ENCODE assay signal across 8 cellular contexts in genomic region chr1:42931911-42932422, GRCh38. TPM values are rescaled to one million over a fixed set of nuclear protein-coding genes. Genes with fewer than 3 reads are reported as not detected.
DNase-seq lines count a peak whose midpoint lies in the region; ATAC-seq and TF ChIP-seq lines count a peak whose summit lies in the region.

No MANE protein-coding gene starts in this region.

- intact Hi-C loops in right cardiac atrium (cut with DNase I): no loop called here

- 40% methylated on average over 11 of the region's 11 CpGs for WGBS in right cardiac atrium

- no peaks in the 10 kb centered on the region for H3K27me3 ChIP-seq in right cardiac atrium (ENCODE audit: control insufficient read depth, insufficient read depth)

- DNase-seq in GM12865 (ENCODE audit: low read depth) (peak; percentile 95), NCI-H2029 treated with DMSO at 0.1 percent for 48 hours (lab: John Stamatoyannopoulos, UW) (peak; percentile 77), activated T-cell treated with anti-CD3 and anti-CD28 coated beads for 24 hours (ENCODE audit: low read depth) (peak; percentile 61), right cardiac atrium (peak; percentile 64 to 88 (median 83)), foreskin fibroblast (no peak), caudate nucleus (lab: John Stamatoyannopoulos, UW) (no peak)
- peak; percentile 53 to 74 for DNase-seq in stimulated activated CD4-positive, alpha-beta T cell treated with anti-CD3 and anti-CD28 coated beads, Interleukin-15, amount 100 ng/mL, for 48 hours (ENCODE audit: low read depth in 2 of 2)

- POLR2A ChIA-PET in HEK293 (lab: Yijun Ruan, JAX): no interaction called here

- TF ChIP-seq CTCF in GM12865 (IDR thresholded peaks at IDR 0.05; ENCODE audit: insufficient read depth, low read depth, low read length, missing control alignments) (no peak), HEK293 (tag by site-specific recombination; IDR thresholded peaks at IDR 0.05) (no peak), foreskin fibroblast (IDR thresholded peaks at IDR 0.05; ENCODE audit: low read depth, low read length) (no peak)

- H3K4me3 ChIP-seq in GM12865 (ENCODE audit: low read depth, low read length) (peak overlapping the region; percentile 43), HEK293 (ENCODE audit: low read depth, low read length) (no peak overlapping the region), right cardiac atrium (ENCODE audit: low read length) (no peak overlapping the region), foreskin fibroblast (ENCODE audit: low read depth in 1 of 2, low read length in 2 of 2) (no peak overlapping the region)

- H3K9me3 ChIP-seq in HEK293 (ENCODE audit: control insufficient read depth, insufficient read depth, low read depth, low read length) (no peaks in the 10 kb centered on the region), right cardiac atrium (ENCODE audit: control insufficient read depth, low read length) (no peaks in the 10 kb centered on the region)

- ATAC-seq in right cardiac atrium: peak; percentile 58 to 61

- CTCF ChIA-PET in HEK293 (lab: Yijun Ruan, JAX): interaction anchor here (0.7 to 1.6 kb wide), 5 partner anchors 19 to 141 kb away, joined by 3 to 13 read pairs (median 3); no protein-coding TSS in a partner anchor

- peaks cover 0 to 82% of the 10 kb centered on the region in 2 experiments; a peak in 1 of 3 replicates for H3K36me3 ChIP-seq in HEK293 (ENCODE audit: control insufficient read depth in 2 of 2, insufficient read depth in 1 of 2, low read length in 2 of 2)

- no peaks in the 10 kb centered on the region for H3K4me1 ChIP-seq in HEK293 (ENCODE audit: control insufficient read depth, insufficient read depth, low read length)
- H3K4me1 ChIP-seq in right cardiac atrium (ENCODE audit: control insufficient read depth, insufficient read depth, low read length): peaks cover 1% of the 10 kb centered on the region

- H3K27ac ChIP-seq in HEK293 (ENCODE audit: extremely low read depth, low read depth, low read length) (no peak overlapping the region), right cardiac atrium (ENCODE audit: low read length) (peak overlapping the region; percentile 6), caudate nucleus (ENCODE audit: low read depth, low read length) (no peak overlapping the region)

TF ChIP-seq in HEK293, 187 proteins besides CTCF, POLR2A, EP300 and RAD21:
- TF ChIP-seq ZNF777 (tag by site-specific recombination; IDR thresholded peaks at IDR 0.05; ENCODE audit: borderline replicate concordance) (no peak), ZBTB44 (tag by site-specific recombination; IDR thresholded peaks at IDR 0.05) (no peak), ZFHX2 (tag by site-specific recombination; conservative IDR thresholded peaks at IDR 0.05) (peak; percentile 35; the same call in 1 of the 2 replicates), KLF1 (tag by site-specific recombination; IDR thresholded peaks at IDR 0.05) (peak; percentile 51; the same call in 1 of the 2 replicates)

RNA-seq across cellular contexts. Expression of gene SLC2A1, which starts 26.7 kb away (rescaled TPM):
- 10 to 100 TPM in 3 of 4 donors, 1 to 10 TPM in 1; 8.1 to 25.7 (median 15.2) TPM for total RNA-seq in right cardiac atrium
- 9.1 TPM for polyA plus RNA-seq in right cardiac atrium

Comparison
In these comparisons a context has a peak if more than half of its experiments do, and no peak if none do; other contexts are left out.
1. DNase-seq: peak in GM12865 (single experiment), NCI-H2029 treated with DMSO at 0.1 percent for 48 hours (single experiment), activated T-cell treated with anti-CD3 and anti-CD28 coated beads for 24 hours (single experiment), right cardiac atrium (3 of 3) and stimulated activated CD4-positive, alpha-beta T cell treated with anti-CD3 and anti-CD28 coated beads, Interleukin-15, amount 100 ng/mL, for 48 hours (2 of 2); none in foreskin fibroblast (0 of 2) and caudate nucleus (0 of 61).